Comparison of ENCODE assay signal across 28 cellular contexts in the genomic region with DNA sequence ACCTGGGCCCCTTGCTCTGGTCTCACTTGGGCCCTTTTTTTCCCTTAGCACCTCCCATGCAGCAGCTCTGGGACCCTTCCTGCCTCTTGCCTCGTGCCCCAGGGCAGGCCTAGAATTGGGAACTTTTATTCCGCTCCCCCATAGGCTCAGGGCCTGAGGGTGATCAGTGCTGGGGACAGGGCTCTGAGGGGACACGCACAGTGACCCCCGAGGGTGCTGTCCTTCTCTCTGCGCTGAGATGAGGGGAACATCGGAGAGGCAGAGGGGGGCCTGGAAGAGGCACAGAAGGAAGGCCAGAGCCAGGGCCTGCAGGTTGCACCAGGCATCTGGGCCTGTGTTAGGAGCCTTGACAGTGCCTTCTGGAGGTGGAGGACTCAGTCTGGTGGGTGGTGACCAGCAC. TPM values are rescaled to one million over a fixed set of nuclear protein-coding genes. Genes with fewer than 3 reads are reported as not detected.
DNase-seq lines count a peak whose midpoint lies in the region; ATAC-seq and TF ChIP-seq lines count a peak whose summit lies in the region.
"Had no signal": no experiment of that assay in that cellular context is flagged by ENCODE, and none has a peak within 500 bp of the region (broad histone marks: within the 10 kb centered on the region; RNA-seq: fewer than 3 reads in every experiment).

No MANE protein-coding gene starts in this region.

- no peak for TF ChIP-seq CTCF in body of pancreas (IDR thresholded peaks at IDR 0.05)

- H3K27ac ChIP-seq in body of pancreas = no peak overlapping the region
- H3K27ac ChIP-seq: 22Rv1, C4-2B, PC-9, SJSA1 had no signal

- peaks cover 41% of the 10 kb centered on the region for H3K36me3 ChIP-seq in mucosa of stomach (ENCODE audit: control insufficient read depth, insufficient read depth, low read length)
- peaks cover 16 to 28% of the 10 kb centered on the region in 2 donors for H3K36me3 ChIP-seq in body of pancreas (replicated peaks in 1 of 2; ENCODE audit: insufficient read depth in 1 of 2, low read depth in 2 of 2)

- no peak for ATAC-seq in activated T-cell treated with anti-CD3 and anti-CD28 coated beads, Interleukin-2, amount 50 U/mL, for 72 hours (replicated peaks in 1 of 2)
- ATAC-seq in central memory CD8-positive, alpha-beta T cell (replicated peaks; ENCODE audit: extremely low read depth, poor library complexity, severe bottlenecking) = no peak
- no peak for ATAC-seq in stimulated activated naive B cell treated with anti-CD40 and anti-IgM and Interleukin-4, amounts not matched to agents 10 μg/mL and 1 μg/mL and 100 μg/mL, for 72 hours (replicated peaks)
- ATAC-seq in GM19328 (IDR thresholded peaks at IDR 0.05; ENCODE audit: unreplicated experiment) = no peak
- no peak for ATAC-seq in body of pancreas
- ATAC-seq: GM23338, HepG2 had no signal

- H3K4me1 Mint-ChIP-seq in activated T-cell treated with anti-CD3 and anti-CD28 coated beads, Interleukin-2, amount 50 U/mL, for 24 hours (ENCODE audit: low read depth) = peaks cover 18% of the 10 kb centered on the region
- peaks cover 7% of the 10 kb centered on the region for H3K4me1 Mint-ChIP-seq in activated T-cell treated with anti-CD3 and anti-CD28 coated beads, Interleukin-2, amount 50 U/mL, for 72 hours (ENCODE audit: low read depth)
- H3K4me1 Mint-ChIP-seq in central memory CD8-positive, alpha-beta T cell = peaks cover 12% of the 10 kb centered on the region
- H3K4me1 Mint-ChIP-seq in stimulated activated naive B cell treated with anti-CD40 and anti-IgM and Interleukin-4, amounts not matched to agents 10 μg/mL and 1 μg/mL and 100 μg/mL, for 72 hours = peaks cover 26 to 60% of the 10 kb centered on the region in 2 donors
- H3K4me1 Mint-ChIP-seq: GM23338, H9 had no signal

- H3K4me3 Mint-ChIP-seq in activated T-cell treated with anti-CD3 and anti-CD28 coated beads, Interleukin-2, amount 50 U/mL, for 24 hours = no peak overlapping the region
- H3K4me3 Mint-ChIP-seq in activated T-cell treated with anti-CD3 and anti-CD28 coated beads, Interleukin-2, amount 50 U/mL, for 72 hours = no peak overlapping the region
- H3K4me3 Mint-ChIP-seq in central memory CD8-positive, alpha-beta T cell = no peak overlapping the region
- H3K4me3 Mint-ChIP-seq in stimulated activated naive B cell treated with anti-CD40 and anti-IgM and Interleukin-4, amounts not matched to agents 10 μg/mL and 1 μg/mL and 100 μg/mL, for 72 hours = no peak overlapping the region
- H3K4me3 Mint-ChIP-seq: B cell; CD8-positive, alpha-beta memory T cell; GM23338; H9; HFFc6 had no signal

- 93 to 98% methylated on average over 5 to 6 of the region's 6 CpGs for WGBS in body of pancreas, 2 donors

- peak overlapping the region; percentile 9 for H3K9ac ChIP-seq in mucosa of stomach (ENCODE audit: low read length)

- intact Hi-C loops in body of pancreas (cut with DNase I) = no loop called here

- no peak for DNase-seq in activated T-cell treated with anti-CD3 and anti-CD28 coated beads, Interleukin-2, amount 50 U/mL, for 24 hours
- no peak for DNase-seq in activated T-cell treated with anti-CD3 and anti-CD28 coated beads, Interleukin-2, amount 50 U/mL, for 72 hours
- no peak for DNase-seq in central memory CD8-positive, alpha-beta T cell (ENCODE audit: low spot score in 2 of 2)
- DNase-seq in stimulated activated naive B cell treated with anti-CD40 and anti-IgM and Interleukin-4, amounts not matched to agents 10 μg/mL and 1 μg/mL and 100 μg/mL, for 72 hours = no peak
- DNase-seq in NCI-H2196 (lab: John Stamatoyannopoulos, UW; ENCODE audit: unreplicated experiment) (no peak), body of pancreas (no peak)
- DNase-seq: CD8-positive, alpha-beta memory T cell; DMS153; DND-41; H9; HFFc6; Karpas-422; NCI-H1105; NCI-H1436 treated with DMSO at 0.1 percent for 48 hours; NCI-H1930; NCI-H2107; NCI-H446; NCI-H526; NCI-H82; PC-9 had no signal

- H3K27me3 Mint-ChIP-seq in activated T-cell treated with anti-CD3 and anti-CD28 coated beads, Interleukin-2, amount 50 U/mL, for 24 hours = no peaks in the 10 kb centered on the region
- no peaks in the 10 kb centered on the region for H3K27me3 Mint-ChIP-seq in activated T-cell treated with anti-CD3 and anti-CD28 coated beads, Interleukin-2, amount 50 U/mL, for 72 hours (ENCODE audit: low read depth)
- no peaks in the 10 kb centered on the region for H3K27me3 Mint-ChIP-seq in central memory CD8-positive, alpha-beta T cell
- no peaks in the 10 kb centered on the region for H3K27me3 Mint-ChIP-seq in stimulated activated naive B cell treated with anti-CD40 and anti-IgM and Interleukin-4, amounts not matched to agents 10 μg/mL and 1 μg/mL and 100 μg/mL, for 72 hours
- H3K27me3 Mint-ChIP-seq: B cell; CD8-positive, alpha-beta memory T cell had no signal

- peak overlapping the region; percentile 59 for H3K27ac Mint-ChIP-seq in activated T-cell treated with anti-CD3 and anti-CD28 coated beads, Interleukin-2, amount 50 U/mL, for 24 hours
- no peak overlapping the region for H3K27ac Mint-ChIP-seq in activated T-cell treated with anti-CD3 and anti-CD28 coated beads, Interleukin-2, amount 50 U/mL, for 72 hours
- H3K27ac Mint-ChIP-seq in central memory CD8-positive, alpha-beta T cell (ENCODE audit: low read depth) = peak overlapping the region; percentile 35
- H3K27ac Mint-ChIP-seq in stimulated activated naive B cell treated with anti-CD40 and anti-IgM and Interleukin-4, amounts not matched to agents 10 μg/mL and 1 μg/mL and 100 μg/mL, for 72 hours = peak overlapping the region; percentile 25
- H3K27ac Mint-ChIP-seq: B cell, H9, HFFc6 had no signal

- H3K9me3 Mint-ChIP-seq in activated T-cell treated with anti-CD3 and anti-CD28 coated beads, Interleukin-2, amount 50 U/mL, for 24 hours = no peaks in the 10 kb centered on the region
- no peaks in the 10 kb centered on the region for H3K9me3 Mint-ChIP-seq in activated T-cell treated with anti-CD3 and anti-CD28 coated beads, Interleukin-2, amount 50 U/mL, for 72 hours
- no peaks in the 10 kb centered on the region for H3K9me3 Mint-ChIP-seq in central memory CD8-positive, alpha-beta T cell
- H3K9me3 Mint-ChIP-seq in stimulated activated naive B cell treated with anti-CD40 and anti-IgM and Interleukin-4, amounts not matched to agents 10 μg/mL and 1 μg/mL and 100 μg/mL, for 72 hours = no peaks in the 10 kb centered on the region
- H3K9me3 Mint-ChIP-seq: CD8-positive, alpha-beta memory T cell; GM23338; H9; HFFc6 had no signal

- H3K4me3 ChIP-seq in mucosa of stomach (ENCODE audit: low read length) (no peak overlapping the region), body of pancreas (no peak overlapping the region)
- H3K4me3 ChIP-seq: GM23338, PC-9, SJSA1 had no signal

- no peak for TF ChIP-seq POLR2A in body of pancreas (IDR thresholded peaks at IDR 0.05)

- H3K36me3 Mint-ChIP-seq in activated T-cell treated with anti-CD3 and anti-CD28 coated beads, Interleukin-2, amount 50 U/mL, for 24 hours (ENCODE audit: low read depth) = peaks cover 85% of the 10 kb centered on the region
- peaks cover 0 to 6% of the 10 kb centered on the region in 2 donors for H3K36me3 Mint-ChIP-seq in activated T-cell treated with anti-CD3 and anti-CD28 coated beads, Interleukin-2, amount 50 U/mL, for 72 hours (ENCODE audit: insufficient read depth in 2 of 2)
- H3K36me3 Mint-ChIP-seq in central memory CD8-positive, alpha-beta T cell (ENCODE audit: insufficient read depth) = peaks cover 17% of the 10 kb centered on the region
- peaks cover 33 to 60% of the 10 kb centered on the region in 2 donors for H3K36me3 Mint-ChIP-seq in stimulated activated naive B cell treated with anti-CD40 and anti-IgM and Interleukin-4, amounts not matched to agents 10 μg/mL and 1 μg/mL and 100 μg/mL, for 72 hours

- no peaks in the 10 kb centered on the region for H3K9me3 ChIP-seq in mucosa of stomach (ENCODE audit: control insufficient read depth, low read length)
- no peaks in the 10 kb centered on the region for H3K9me3 ChIP-seq in body of pancreas
- H3K9me3 ChIP-seq: SJSA1 had no signal

- H3K27me3 ChIP-seq in mucosa of stomach (ENCODE audit: control insufficient read depth, insufficient read depth, low read length) = no peaks in the 10 kb centered on the region
- H3K27me3 ChIP-seq in body of pancreas = no peaks in the 10 kb centered on the region
- H3K27me3 ChIP-seq: SJSA1 had no signal

- H3K4me1 ChIP-seq in mucosa of stomach (ENCODE audit: control insufficient read depth, insufficient read depth, low read length) = peaks cover 86% of the 10 kb centered on the region
- H3K4me1 ChIP-seq in body of pancreas = peaks cover 64% of the 10 kb centered on the region
- H3K4me1 ChIP-seq: SJSA1 had no signal

RNA-seq across cellular contexts. Expression of a gene that starts 10.8 kb away (rescaled TPM):
- 10 to 100 TPM; 33.8 to 40.5 TPM for total RNA-seq in activated T-cell treated with anti-CD3 and anti-CD28 coated beads, Interleukin-2, amount 50 U/mL, for 72 hours
- 10 to 100 TPM; 52.1 to 52.4 TPM for total RNA-seq in body of pancreas

RNA-seq across cellular contexts. Expression of a gene that starts 30.9 kb away (rescaled TPM):
- 100 to 1,000 TPM; 128 to 137 TPM for total RNA-seq in activated T-cell treated with anti-CD3 and anti-CD28 coated beads, Interleukin-2, amount 50 U/mL, for 72 hours
- 100 to 1,000 TPM in 1 of 2 donors, 10 to 100 TPM in 1; 53.4 to 106 TPM for total RNA-seq in body of pancreas

RNA-seq across cellular contexts. Expression of a gene that starts 37.8 kb away (rescaled TPM):
- total RNA-seq in activated T-cell treated with anti-CD3 and anti-CD28 coated beads, Interleukin-2, amount 50 U/mL, for 72 hours = 10 to 100 TPM; 13.8 to 21.7 TPM
- 10 to 100 TPM in 1 of 2 donors, 1 to 10 TPM in 1; 5.9 to 15.0 TPM for total RNA-seq in body of pancreas

RNA-seq across cellular contexts. Expression of a gene that starts 42.3 kb away (rescaled TPM):
- 10 to 100 TPM; 43.1 to 50.7 TPM for total RNA-seq in activated T-cell treated with anti-CD3 and anti-CD28 coated beads, Interleukin-2, amount 50 U/mL, for 72 hours
- 10 to 100 TPM; 16.8 to 20.2 TPM for total RNA-seq in body of pancreas

RNA-seq across cellular contexts. Expression of a gene that starts 45.0 kb away (rescaled TPM):
- total RNA-seq in activated T-cell treated with anti-CD3 and anti-CD28 coated beads, Interleukin-2, amount 50 U/mL, for 72 hours = 10 to 100 TPM; 46.1 to 47.8 TPM
- 10 to 100 TPM; 29.7 to 36.1 TPM for total RNA-seq in body of pancreas
